In the genomic region with DNA sequence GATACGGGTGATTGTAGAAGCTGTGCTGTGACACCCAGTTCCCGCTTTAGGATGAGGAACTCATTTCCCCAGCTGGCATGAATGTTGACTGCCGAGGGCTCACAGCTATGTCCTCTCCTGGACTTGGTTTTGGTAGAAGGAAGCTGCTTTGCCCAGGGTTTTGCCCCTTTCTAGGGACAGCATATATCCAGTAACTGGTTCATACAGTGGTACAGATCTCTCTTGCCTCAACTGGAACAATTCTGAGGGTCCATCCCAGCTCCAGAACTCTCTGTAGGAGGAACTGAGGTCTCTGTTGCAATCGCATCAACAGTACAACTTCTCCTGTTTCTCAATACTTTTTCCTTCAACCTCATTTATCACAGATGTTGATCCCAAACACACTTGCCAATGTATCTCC, we compare ENCODE assay signal across 16 cellular contexts. TPM values are rescaled to one million over a fixed set of nuclear protein-coding genes. Genes with fewer than 3 reads are reported as not detected.
A peak's percentile ranks its signal among the peaks of the same experiment; 100 is the strongest.
DNase-seq lines count a peak whose midpoint lies in the region; ATAC-seq and TF ChIP-seq lines count a peak whose summit lies in the region.
"Had no signal": no experiment of that assay in that cellular context is flagged by ENCODE, and none has a peak within 500 bp of the region (broad histone marks: within the 10 kb centered on the region; RNA-seq: fewer than 3 reads in every experiment).

No MANE protein-coding gene starts in this region.

- peak overlapping the region; percentile 91 for H3K27ac ChIP-seq in HL-60 (replicated peaks)
- H3K27ac ChIP-seq in heart right ventricle = peak overlapping the region in 1 of 10 donors; percentile 74
- H3K27ac ChIP-seq in neutrophil = peak overlapping the region; percentile 86
- H3K27ac ChIP-seq: esophagus muscularis mucosa had no signal

- peak in 5 of 8 donors; percentile 35 to 66 (median 49) for ATAC-seq in heart right ventricle
- ATAC-seq in GM21737 (IDR thresholded peaks at IDR 0.05; ENCODE audit: unreplicated experiment) = no peak
- ATAC-seq: activated CD8-positive, alpha-beta memory T cell treated with anti-CD3 and anti-CD28 coated beads, Interleukin-2, amount 10 ng/mL, durations not matched to agents 7 days and 5 days had no signal

- WGBS in heart right ventricle, 2 donors = 88 to 91% methylated on average over 4 of the region's 4 CpGs

- H3K4me3 ChIP-seq in HL-60 (replicated peaks; ENCODE audit: insufficient read depth, low read length) (peak overlapping the region; percentile 20), heart right ventricle (peak overlapping the region in 1 of 10 donors; percentile 12), neutrophil (ENCODE audit: low read depth in 1 of 2, low read length in 1 of 2) (peak overlapping the region; percentile 57 to 67)
- H3K4me3 ChIP-seq: esophagus muscularis mucosa, smooth muscle cell had no signal

- H3K9me3 ChIP-seq in heart right ventricle (no peaks in the 10 kb centered on the region), neutrophil (no peaks in the 10 kb centered on the region)
- H3K9me3 ChIP-seq: esophagus muscularis mucosa had no signal

- H3K4me1 ChIP-seq in heart right ventricle = peaks cover 0 to 47% (median 0%) of the 10 kb centered on the region in 9 donors
- H3K4me1 ChIP-seq in neutrophil (ENCODE audit: control insufficient read depth in 1 of 2, insufficient read depth in 1 of 2, low read depth in 1 of 2, low read length in 1 of 2) = peaks cover 74 to 78% of the 10 kb centered on the region in 2 experiments

- H3K36me3 ChIP-seq in heart right ventricle (no peaks in the 10 kb centered on the region), neutrophil (no peaks in the 10 kb centered on the region)
- H3K36me3 ChIP-seq: esophagus muscularis mucosa had no signal

- peak; percentile 78 to 93 for DNase-seq in HL-60 (ENCODE audit: low read depth in 1 of 2, low spot score in 1 of 2)
- DNase-seq in SIG-M5 (lab: John Stamatoyannopoulos, UW) = peak; percentile 90
- no peak for DNase-seq in heart right ventricle
- DNase-seq in DMS 273 treated with DMSO at 0.1 percent for 48 hours (lab: John Stamatoyannopoulos, UW) = no peak
- no peak for DNase-seq in foreskin melanocyte
- DNase-seq in activated CD4-positive, CD25-positive, alpha-beta regulatory T cell treated with anti-CD3 and anti-CD28 coated beads, Interleukin-2, amount 50 U/mL, for 72 hours = no peak
- DNase-seq: activated CD8-positive, alpha-beta memory T cell treated with anti-CD3 and anti-CD28 coated beads, Interleukin-2, amount 10 ng/mL, durations not matched to agents 7 days and 5 days; activated effector memory CD4-positive, alpha-beta T cell treated with Interleukin-2 at 50 U/mL for 16 hours; central memory CD4-positive, alpha-beta T cell; effector CD4-positive, alpha-beta T cell; NCI-H1105 treated with DMSO at 0.1 percent for 48 hours; NCI-H526 treated with DMSO at 0.1 percent for 48 hours had no signal

- intact Hi-C loops in heart right ventricle (cut with DNase I) = no loop called here

- TF ChIP-seq CTCF in HL-60 (IDR thresholded peaks at IDR 0.05; ENCODE audit: insufficient read depth, low read length) = no peak
- no peak for TF ChIP-seq CTCF in heart right ventricle (IDR thresholded peaks at IDR 0.05)
- TF ChIP-seq CTCF in neutrophil (IDR thresholded peaks at IDR 0.05) = no peak

- no peaks in the 10 kb centered on the region for H3K27me3 ChIP-seq in HL-60 (ENCODE audit: insufficient read depth, poor library complexity, severe bottlenecking)
- no peaks in the 10 kb centered on the region for H3K27me3 ChIP-seq in heart right ventricle
- no peaks in the 10 kb centered on the region for H3K27me3 ChIP-seq in neutrophil
- H3K27me3 ChIP-seq: esophagus muscularis mucosa had no signal

RNA-seq across cellular contexts. Expression of gene FNDC3B, which starts 54.5 kb away (rescaled TPM):
- total RNA-seq in heart right ventricle = 100 to 1,000 TPM in 2 of 10 donors, 10 to 100 TPM in 8; 65.6 to 118 (median 89.0) TPM
- 10 to 100 TPM in 1 of 2 donors, 1 to 10 TPM in 1; 9.7 to 17.1 TPM for polyA plus RNA-seq in heart right ventricle

Comparison
In these comparisons a context has a peak if more than half of its experiments do, and no peak if none do; other contexts are left out.
1. DNase-seq: peak in HL-60 (2 of 2) and SIG-M5 (single experiment); none in heart right ventricle (0 of 2), DMS 273 treated with DMSO at 0.1 percent for 48 hours (single experiment), foreskin melanocyte (single experiment) and activated CD4-positive, CD25-positive, alpha-beta regulatory T cell treated with anti-CD3 and anti-CD28 coated beads, Interleukin-2, amount 50 U/mL, for 72 hours (single experiment).